Comparison of ENCODE assay signal across 8 cellular contexts in genomic region chr22:23240639-23241389, GRCh38.
DNase-seq lines count a peak whose midpoint lies in the region; ATAC-seq, FAIRE-seq and TF ChIP-seq lines count a peak whose summit lies in the region.

No MANE protein-coding gene starts in this region.

- peak overlapping the region in 1 of 2 donors; percentile 57 for H3K27ac Mint-ChIP-seq in stimulated activated naive CD8-positive, alpha-beta T cell treated with anti-CD3 and anti-CD28 coated beads, Interleukin-15, amount 100 ng/mL, for 72 hours

- no peak for TF ChIP-seq POLR2A in erythroblast (IDR thresholded peaks at IDR 0.05; ENCODE audit: low read length)

- DNase-seq in stimulated activated naive CD8-positive, alpha-beta T cell treated with anti-CD3 and anti-CD28 coated beads, Interleukin-15, Interleukin-2, amounts not matched to agents 100 U/mL and 50 U/mL, for 24 hours: peak; percentile 48
- DNase-seq in stimulated activated naive CD8-positive, alpha-beta T cell treated with anti-CD3 and anti-CD28 coated beads, Interleukin-15, amount 100 ng/mL, for 72 hours: no peak
- DNase-seq in activated CD4-positive, alpha-beta T cell treated with anti-CD3 and anti-CD28 coated beads, Interleukin-2, amount 50 U/mL, for 1 hour: peak; percentile 43
- DNase-seq in iPS DF 6.9 (ENCODE audit: low read depth, low spot score) (no peak), urothelium cell line (ENCODE audit: low spot score) (no peak), epidermal melanocyte (ENCODE audit: insufficient read length, low spot score) (no peak), erythroblast (lab: John Stamatoyannopoulos, UW) (no peak)

- ATAC-seq in stimulated activated naive CD8-positive, alpha-beta T cell treated with anti-CD3 and anti-CD28 coated beads, Interleukin-15, Interleukin-2, amounts not matched to agents 100 U/mL and 50 U/mL, for 24 hours: peak; percentile 31
- no peak for ATAC-seq in stimulated activated naive CD8-positive, alpha-beta T cell treated with anti-CD3 and anti-CD28 coated beads, Interleukin-15, amount 100 ng/mL, for 72 hours
- ATAC-seq in GM21737 (IDR thresholded peaks at IDR 0.05; ENCODE audit: unreplicated experiment): no peak

- WGBS in iPS DF 6.9 (ENCODE audit: insufficient coverage, insufficient read length): 100% methylated on average over 1 of the region's 13 CpGs

- H3K36me3 ChIP-seq in iPS DF 6.9 (ENCODE audit: control insufficient read depth, insufficient read depth, low read length): no peaks in the 10 kb centered on the region

- peaks cover 0 to 8% of the 10 kb centered on the region in 2 donors for H3K9me3 Mint-ChIP-seq in stimulated activated naive CD8-positive, alpha-beta T cell treated with anti-CD3 and anti-CD28 coated beads, Interleukin-15, amount 100 ng/mL, for 72 hours

- H3K4me3 ChIP-seq in iPS DF 6.9 (ENCODE audit: low read length): no peak overlapping the region

- H3K27me3 ChIP-seq in iPS DF 6.9 (ENCODE audit: control insufficient read depth, insufficient read depth, low read length): no peaks in the 10 kb centered on the region

- H3K27ac ChIP-seq in iPS DF 6.9 (ENCODE audit: low read length): peak overlapping the region; percentile 87

- H3K27me3 Mint-ChIP-seq in stimulated activated naive CD8-positive, alpha-beta T cell treated with anti-CD3 and anti-CD28 coated beads, Interleukin-15, amount 100 ng/mL, for 72 hours: no peaks in the 10 kb centered on the region

- peak overlapping the region in 1 of 2 donors; percentile 18 for H3K4me3 Mint-ChIP-seq in stimulated activated naive CD8-positive, alpha-beta T cell treated with anti-CD3 and anti-CD28 coated beads, Interleukin-15, amount 100 ng/mL, for 72 hours

- peaks cover 27% of the 10 kb centered on the region for H3K4me1 ChIP-seq in iPS DF 6.9 (ENCODE audit: control insufficient read depth, insufficient read depth, low read length)

- FAIRE-seq in urothelium cell line (lab: Jason Lieb, UNC): peak; percentile 32

- H3K4me1 Mint-ChIP-seq in stimulated activated naive CD8-positive, alpha-beta T cell treated with anti-CD3 and anti-CD28 coated beads, Interleukin-15, amount 100 ng/mL, for 72 hours: peaks cover 91% of the 10 kb centered on the region

- H3K9me3 ChIP-seq in iPS DF 6.9 (ENCODE audit: control insufficient read depth, insufficient read depth, low read length): no peaks in the 10 kb centered on the region

Comparison
In these comparisons a context has a peak if more than half of its experiments do, and no peak if none do; other contexts are left out.
1. DNase-seq: peak in stimulated activated naive CD8-positive, alpha-beta T cell treated with anti-CD3 and anti-CD28 coated beads, Interleukin-15, Interleukin-2, amounts not matched to agents 100 U/mL and 50 U/mL, for 24 hours (single experiment) and activated CD4-positive, alpha-beta T cell treated with anti-CD3 and anti-CD28 coated beads, Interleukin-2, amount 50 U/mL, for 1 hour (single experiment); none in stimulated activated naive CD8-positive, alpha-beta T cell treated with anti-CD3 and anti-CD28 coated beads, Interleukin-15, amount 100 ng/mL, for 72 hours (0 of 2), iPS DF 6.9 (single experiment), urothelium cell line (single experiment), epidermal melanocyte (single experiment) and erythroblast (0 of 2).